Comparison of ENCODE assay signal across 8 cellular contexts in the genomic region with DNA sequence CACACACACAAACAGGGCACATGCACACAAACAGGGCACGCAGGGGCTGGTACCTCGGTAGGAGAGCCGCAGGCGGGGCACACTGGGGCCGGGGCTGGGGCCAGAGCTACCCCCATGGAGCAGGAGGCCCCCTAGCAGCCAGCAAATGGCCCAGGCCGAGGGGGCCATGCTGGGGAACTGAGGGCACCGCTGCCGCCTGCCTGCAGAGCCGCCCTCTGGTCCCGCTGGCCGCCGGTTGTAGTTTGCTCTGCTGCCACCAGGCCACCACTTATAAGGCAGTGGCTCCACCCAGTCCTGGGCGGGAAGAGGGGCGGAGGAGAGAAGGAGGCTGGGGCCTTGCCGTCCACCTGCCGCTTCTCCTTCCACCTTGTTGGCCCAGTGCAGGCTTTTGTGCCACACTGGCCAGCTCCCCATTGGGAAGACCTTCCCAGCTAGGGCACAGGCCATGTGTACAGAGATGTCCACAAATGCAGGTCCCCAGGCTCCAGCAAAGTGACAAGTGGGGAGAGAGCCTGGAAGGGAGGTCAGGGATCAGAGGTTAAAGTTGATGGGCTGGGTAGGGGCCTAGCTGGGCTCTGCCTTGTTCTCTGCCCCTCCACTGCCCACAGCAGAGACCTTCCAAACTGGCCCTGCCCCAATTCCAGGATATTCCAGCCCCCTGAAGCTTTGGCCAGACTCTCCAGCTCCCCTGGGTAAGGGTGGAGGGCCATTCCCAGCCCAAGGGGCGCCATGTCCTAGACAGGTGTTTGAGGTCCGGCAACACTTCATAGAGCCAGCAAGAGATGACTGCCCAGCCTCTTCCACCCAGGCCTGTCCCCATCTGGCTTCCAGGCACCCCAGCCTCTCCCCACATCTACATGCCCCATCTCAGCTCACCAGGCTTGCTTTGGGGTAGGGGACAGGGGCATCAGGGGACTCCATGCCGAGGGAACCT. TPM values are rescaled to one million over a fixed set of nuclear protein-coding genes. Genes with fewer than 3 reads are reported as not detected.
DNase-seq lines count a peak whose midpoint lies in the region; ATAC-seq and TF ChIP-seq lines count a peak whose summit lies in the region.

Gene SEMA3G (minus strand): TSS at position 244 of the 934 bp plus-strand sequence. CDS start 76 bp downstream, at position 168.

- H3K27ac ChIP-seq in PC-9 (no peak within 1 kb of the TSS), parathyroid adenoma (no peak within 1 kb of the TSS), upper lobe of right lung (no peak within 1 kb of the TSS)

- POLR2A ChIA-PET in PC-9 (lab: Charles Lee; ENCODE audit: unreplicated experiment) = no interaction called here

- H3K79me2 ChIP-seq in PC-9 (ENCODE audit: low read depth) (no peaks in the 10 kb centered on the region), parathyroid adenoma (no peaks in the 10 kb centered on the region)

- H3K27me3 ChIP-seq in PC-9 (ENCODE audit: insufficient read depth, low read depth) (no peaks in the 10 kb centered on the region), parathyroid adenoma (ENCODE audit: control insufficient read depth, insufficient read depth, low read length) (no peaks in the 10 kb centered on the region), upper lobe of right lung (no peaks in the 10 kb centered on the region)

- H3K4me1 ChIP-seq in PC-9 (replicated peaks; ENCODE audit: insufficient read depth) = peaks cover 7% of the 10 kb centered on the region; the same call in 1 of the 2 replicates
- H3K4me1 ChIP-seq in parathyroid adenoma = peaks cover 9% of the 10 kb centered on the region
- H3K4me1 ChIP-seq in upper lobe of right lung = peaks cover 5% of the 10 kb centered on the region

- no peaks in the 10 kb centered on the region for H3K9me2 ChIP-seq in PC-9 (ENCODE audit: insufficient read depth)

- no TSS peak for BruUV-seq in PC-9 (replicated peaks; lab: Mats Ljungman, UMichigan)

- no peak within 1 kb of the TSS for H2AFZ ChIP-seq in PC-9
- peak within 1 kb of the TSS; percentile 61 for H2AFZ ChIP-seq in parathyroid adenoma

- H3K9ac ChIP-seq in parathyroid adenoma = no peak within 1 kb of the TSS

- DNase-seq in AG08395 (ENCODE audit: low spot score) = peak; percentile 71
- DNase-seq in PC-9 = peak; percentile 48 to 84
- peak; percentile 86 to 88 for DNase-seq in activated T-cell treated with anti-CD3 and anti-CD28 coated beads, Interleukin-2, amount 50 U/mL, for 48 hours
- DNase-seq in fibroblast of pulmonary artery (ENCODE audit: low read depth) = peak; percentile 54
- peak; percentile 92 for DNase-seq in upper lobe of right lung

- CTCF ChIA-PET in PC-9 (lab: Charles Lee) = interaction anchor here (0.7 to 3.8 kb wide), 3 partner anchors 12 to 33 kb away, joined by 5 to 21 read pairs (median 6); no protein-coding TSS in a partner anchor

- no peaks in the 10 kb centered on the region for H3K9me3 ChIP-seq in PC-9 (ENCODE audit: insufficient read depth, low read depth)
- no peaks in the 10 kb centered on the region for H3K9me3 ChIP-seq in parathyroid adenoma (ENCODE audit: control insufficient read depth, low read length)
- no peaks in the 10 kb centered on the region for H3K9me3 ChIP-seq in upper lobe of right lung

- H3K4me2 ChIP-seq in PC-9 (peak within 1 kb of the TSS; percentile 28; the same call in 1 of the 2 replicates), parathyroid adenoma (ENCODE audit: low read length) (no peak within 1 kb of the TSS)

- ATAC-seq in GM18909 (IDR thresholded peaks at IDR 0.05; ENCODE audit: poor library complexity, unreplicated experiment) (peak; percentile 77), HG03280 (IDR thresholded peaks at IDR 0.05; ENCODE audit: unreplicated experiment) (peak; percentile 90), upper lobe of right lung (peak; percentile 86)

- intact Hi-C loops in PC-9 (cut with micrococcal nuclease; ENCODE audit: unreplicated experiment) (no loop called here), upper lobe of right lung (cut with DNase I) (no loop called here)

- no peaks in the 10 kb centered on the region for H3K36me3 ChIP-seq in PC-9 (ENCODE audit: low read depth)
- H3K36me3 ChIP-seq in parathyroid adenoma (ENCODE audit: control insufficient read depth, insufficient read depth, low read length) = no peaks in the 10 kb centered on the region
- no peaks in the 10 kb centered on the region for H3K36me3 ChIP-seq in upper lobe of right lung

- H4K20me1 ChIP-seq in PC-9 (ENCODE audit: insufficient read depth) = no peaks in the 10 kb centered on the region

- H3K4me3 ChIP-seq in PC-9 (no peak within 1 kb of the TSS), fibroblast of pulmonary artery (replicated peaks; ENCODE audit: low read depth, low read length) (no peak within 1 kb of the TSS), parathyroid adenoma (ENCODE audit: low read depth, low read length) (no peak within 1 kb of the TSS), upper lobe of right lung (peak within 1 kb of the TSS; percentile 28)

- TF ChIP-seq CTCF in PC-9 (conservative IDR thresholded peaks at IDR 0.05) (peak; percentile 52), fibroblast of pulmonary artery (IDR thresholded peaks at IDR 0.05; ENCODE audit: low read length, missing control alignments) (peak; percentile 43), parathyroid adenoma (IDR thresholded peaks at IDR 0.05) (peak; percentile 55), upper lobe of right lung (IDR thresholded peaks at IDR 0.05) (peak; percentile 68)

- H3F3A ChIP-seq in PC-9 (ENCODE audit: insufficient read depth, low read depth) = peaks cover 5% of the 10 kb centered on the region; the same call in 1 of the 2 replicates

RNA-seq across cellular contexts. Expression of gene SEMA3G, which starts in this region (rescaled TPM):
- total RNA-seq in PC-9 (2021) (1.3 and 1.4 TPM in 2 replicates), upper lobe of right lung (27.6 TPM)

Comparison
In these comparisons a context has a peak if more than half of its experiments do, and no peak if none do; other contexts are left out.
1. RNA of gene SEMA3G (total RNA-seq): 27.6 TPM in upper lobe of right lung (single experiment); 1.3 to 1.4 TPM in PC-9; every median in the first group is over 10 times any median in the second.
2. Peak in every context shown above with its lines, with median percentiles within 50 percentile points of each other: DNase-seq, ATAC-seq and CTCF ChIP-seq.